ENCODE assay signal across 1 cellular context in the genomic region with DNA sequence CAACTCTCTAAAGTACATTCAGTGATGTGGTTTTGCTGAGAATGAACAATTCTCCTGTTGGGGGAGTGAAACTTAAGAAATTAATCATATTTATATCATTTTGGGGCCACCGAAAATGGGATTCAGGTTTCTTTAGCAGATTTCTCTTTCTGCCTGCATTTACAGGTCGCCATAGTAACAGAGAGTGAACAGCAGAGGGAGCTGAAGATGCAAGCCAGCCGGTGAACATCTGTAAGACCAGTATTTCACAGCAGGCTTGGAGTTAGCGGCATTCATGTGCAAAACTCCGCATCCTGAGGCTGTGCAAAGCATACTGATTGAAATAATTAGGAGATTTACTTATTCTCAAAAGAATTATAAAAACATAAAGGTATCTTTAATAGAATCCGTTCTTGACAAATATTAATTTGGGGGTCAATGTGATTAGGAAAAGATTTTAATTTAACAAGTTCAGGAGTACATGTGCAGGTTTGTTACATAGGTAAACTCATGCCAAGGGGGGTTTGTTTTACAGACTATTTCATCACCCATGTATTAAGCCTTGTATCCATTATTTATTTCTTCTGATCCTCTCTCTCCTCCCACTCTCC.
TF ChIP-seq lines count a peak whose summit lies in the region.

No MANE protein-coding gene starts in this region.

TF ChIP-seq in H1, 55 proteins besides CTCF, POLR2A, EP300 and RAD21:
- peak; percentile 50 for TF ChIP-seq TEAD4 (IDR thresholded peaks at IDR 0.05; ENCODE audit: low read depth, low read length)
- TF ChIP-seq GTF2F1 (IDR thresholded peaks at IDR 0.05; ENCODE audit: borderline replicate concordance, low read depth, low read length) = no peak
- TF ChIP-seq SP4 (IDR thresholded peaks at IDR 0.05; ENCODE audit: low read length) = no peak
- peak; percentile 95 for TF ChIP-seq TCF12 (IDR thresholded peaks at IDR 0.05; ENCODE audit: low read depth, low read length)
- TF ChIP-seq KDM4A (IDR thresholded peaks at IDR 0.05; ENCODE audit: low read depth, low read length, severe bottlenecking) = no peak
- TF ChIP-seq SIX5 (IDR thresholded peaks at IDR 0.05; ENCODE audit: low read depth, low read length) = no peak
- peak; percentile 37; the same call in 1 of the 2 replicates for TF ChIP-seq YY1 (IDR thresholded peaks at IDR 0.05; ENCODE audit: low read depth, low read length)
- TF ChIP-seq, protein P1, sequence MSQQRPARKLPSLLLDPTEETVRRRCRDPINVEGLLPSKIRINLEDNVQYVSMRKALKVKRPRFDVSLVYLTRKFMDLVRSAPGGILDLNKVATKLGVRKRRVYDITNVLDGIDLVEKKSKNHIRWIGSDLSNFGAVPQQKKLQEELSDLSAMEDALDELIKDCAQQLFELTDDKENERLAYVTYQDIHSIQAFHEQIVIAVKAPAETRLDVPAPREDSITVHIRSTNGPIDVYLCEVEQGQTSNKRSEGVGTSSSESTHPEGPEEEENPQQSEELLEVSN (IDR thresholded peaks at IDR 0.05) = no peak
- no peak for TF ChIP-seq KDM5A (IDR thresholded peaks at IDR 0.05; ENCODE audit: low read length)
- TF ChIP-seq TBP (IDR thresholded peaks at IDR 0.05; ENCODE audit: low read depth, low read length) = no peak
- TF ChIP-seq, protein P2, sequence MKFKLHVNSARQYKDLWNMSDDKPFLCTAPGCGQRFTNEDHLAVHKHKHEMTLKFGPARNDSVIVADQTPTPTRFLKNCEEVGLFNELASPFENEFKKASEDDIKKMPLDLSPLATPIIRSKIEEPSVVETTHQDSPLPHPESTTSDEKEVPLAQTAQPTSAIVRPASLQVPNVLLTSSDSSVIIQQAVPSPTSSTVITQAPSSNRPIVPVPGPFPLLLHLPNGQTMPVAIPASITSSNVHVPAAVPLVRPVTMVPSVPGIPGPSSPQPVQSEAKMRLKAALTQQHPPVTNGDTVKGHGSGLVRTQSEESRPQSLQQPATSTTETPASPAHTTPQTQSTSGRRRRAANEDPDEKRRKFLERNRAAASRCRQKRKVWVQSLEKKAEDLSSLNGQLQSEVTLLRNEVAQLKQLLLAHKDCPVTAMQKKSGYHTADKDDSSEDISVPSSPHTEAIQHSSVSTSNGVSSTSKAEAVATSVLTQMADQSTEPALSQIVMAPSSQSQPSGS (IDR thresholded peaks at IDR 0.05; ENCODE audit: low read length) = no peak
- TF ChIP-seq CREB1 (IDR thresholded peaks at IDR 0.05) = no peak
- TF ChIP-seq RBBP5 (IDR thresholded peaks at IDR 0.05; ENCODE audit: borderline replicate concordance, low read depth, low read length) = no peak
- no peak for TF ChIP-seq GABPA (IDR thresholded peaks at IDR 0.05; ENCODE audit: borderline replicate concordance, insufficient read depth, low read length)
- no peak for TF ChIP-seq MAX (IDR thresholded peaks at IDR 0.05)
- no peak for TF ChIP-seq FOSL1 (IDR thresholded peaks at IDR 0.05; ENCODE audit: insufficient read depth, low read depth, low read length)
- TF ChIP-seq, protein P3, sequence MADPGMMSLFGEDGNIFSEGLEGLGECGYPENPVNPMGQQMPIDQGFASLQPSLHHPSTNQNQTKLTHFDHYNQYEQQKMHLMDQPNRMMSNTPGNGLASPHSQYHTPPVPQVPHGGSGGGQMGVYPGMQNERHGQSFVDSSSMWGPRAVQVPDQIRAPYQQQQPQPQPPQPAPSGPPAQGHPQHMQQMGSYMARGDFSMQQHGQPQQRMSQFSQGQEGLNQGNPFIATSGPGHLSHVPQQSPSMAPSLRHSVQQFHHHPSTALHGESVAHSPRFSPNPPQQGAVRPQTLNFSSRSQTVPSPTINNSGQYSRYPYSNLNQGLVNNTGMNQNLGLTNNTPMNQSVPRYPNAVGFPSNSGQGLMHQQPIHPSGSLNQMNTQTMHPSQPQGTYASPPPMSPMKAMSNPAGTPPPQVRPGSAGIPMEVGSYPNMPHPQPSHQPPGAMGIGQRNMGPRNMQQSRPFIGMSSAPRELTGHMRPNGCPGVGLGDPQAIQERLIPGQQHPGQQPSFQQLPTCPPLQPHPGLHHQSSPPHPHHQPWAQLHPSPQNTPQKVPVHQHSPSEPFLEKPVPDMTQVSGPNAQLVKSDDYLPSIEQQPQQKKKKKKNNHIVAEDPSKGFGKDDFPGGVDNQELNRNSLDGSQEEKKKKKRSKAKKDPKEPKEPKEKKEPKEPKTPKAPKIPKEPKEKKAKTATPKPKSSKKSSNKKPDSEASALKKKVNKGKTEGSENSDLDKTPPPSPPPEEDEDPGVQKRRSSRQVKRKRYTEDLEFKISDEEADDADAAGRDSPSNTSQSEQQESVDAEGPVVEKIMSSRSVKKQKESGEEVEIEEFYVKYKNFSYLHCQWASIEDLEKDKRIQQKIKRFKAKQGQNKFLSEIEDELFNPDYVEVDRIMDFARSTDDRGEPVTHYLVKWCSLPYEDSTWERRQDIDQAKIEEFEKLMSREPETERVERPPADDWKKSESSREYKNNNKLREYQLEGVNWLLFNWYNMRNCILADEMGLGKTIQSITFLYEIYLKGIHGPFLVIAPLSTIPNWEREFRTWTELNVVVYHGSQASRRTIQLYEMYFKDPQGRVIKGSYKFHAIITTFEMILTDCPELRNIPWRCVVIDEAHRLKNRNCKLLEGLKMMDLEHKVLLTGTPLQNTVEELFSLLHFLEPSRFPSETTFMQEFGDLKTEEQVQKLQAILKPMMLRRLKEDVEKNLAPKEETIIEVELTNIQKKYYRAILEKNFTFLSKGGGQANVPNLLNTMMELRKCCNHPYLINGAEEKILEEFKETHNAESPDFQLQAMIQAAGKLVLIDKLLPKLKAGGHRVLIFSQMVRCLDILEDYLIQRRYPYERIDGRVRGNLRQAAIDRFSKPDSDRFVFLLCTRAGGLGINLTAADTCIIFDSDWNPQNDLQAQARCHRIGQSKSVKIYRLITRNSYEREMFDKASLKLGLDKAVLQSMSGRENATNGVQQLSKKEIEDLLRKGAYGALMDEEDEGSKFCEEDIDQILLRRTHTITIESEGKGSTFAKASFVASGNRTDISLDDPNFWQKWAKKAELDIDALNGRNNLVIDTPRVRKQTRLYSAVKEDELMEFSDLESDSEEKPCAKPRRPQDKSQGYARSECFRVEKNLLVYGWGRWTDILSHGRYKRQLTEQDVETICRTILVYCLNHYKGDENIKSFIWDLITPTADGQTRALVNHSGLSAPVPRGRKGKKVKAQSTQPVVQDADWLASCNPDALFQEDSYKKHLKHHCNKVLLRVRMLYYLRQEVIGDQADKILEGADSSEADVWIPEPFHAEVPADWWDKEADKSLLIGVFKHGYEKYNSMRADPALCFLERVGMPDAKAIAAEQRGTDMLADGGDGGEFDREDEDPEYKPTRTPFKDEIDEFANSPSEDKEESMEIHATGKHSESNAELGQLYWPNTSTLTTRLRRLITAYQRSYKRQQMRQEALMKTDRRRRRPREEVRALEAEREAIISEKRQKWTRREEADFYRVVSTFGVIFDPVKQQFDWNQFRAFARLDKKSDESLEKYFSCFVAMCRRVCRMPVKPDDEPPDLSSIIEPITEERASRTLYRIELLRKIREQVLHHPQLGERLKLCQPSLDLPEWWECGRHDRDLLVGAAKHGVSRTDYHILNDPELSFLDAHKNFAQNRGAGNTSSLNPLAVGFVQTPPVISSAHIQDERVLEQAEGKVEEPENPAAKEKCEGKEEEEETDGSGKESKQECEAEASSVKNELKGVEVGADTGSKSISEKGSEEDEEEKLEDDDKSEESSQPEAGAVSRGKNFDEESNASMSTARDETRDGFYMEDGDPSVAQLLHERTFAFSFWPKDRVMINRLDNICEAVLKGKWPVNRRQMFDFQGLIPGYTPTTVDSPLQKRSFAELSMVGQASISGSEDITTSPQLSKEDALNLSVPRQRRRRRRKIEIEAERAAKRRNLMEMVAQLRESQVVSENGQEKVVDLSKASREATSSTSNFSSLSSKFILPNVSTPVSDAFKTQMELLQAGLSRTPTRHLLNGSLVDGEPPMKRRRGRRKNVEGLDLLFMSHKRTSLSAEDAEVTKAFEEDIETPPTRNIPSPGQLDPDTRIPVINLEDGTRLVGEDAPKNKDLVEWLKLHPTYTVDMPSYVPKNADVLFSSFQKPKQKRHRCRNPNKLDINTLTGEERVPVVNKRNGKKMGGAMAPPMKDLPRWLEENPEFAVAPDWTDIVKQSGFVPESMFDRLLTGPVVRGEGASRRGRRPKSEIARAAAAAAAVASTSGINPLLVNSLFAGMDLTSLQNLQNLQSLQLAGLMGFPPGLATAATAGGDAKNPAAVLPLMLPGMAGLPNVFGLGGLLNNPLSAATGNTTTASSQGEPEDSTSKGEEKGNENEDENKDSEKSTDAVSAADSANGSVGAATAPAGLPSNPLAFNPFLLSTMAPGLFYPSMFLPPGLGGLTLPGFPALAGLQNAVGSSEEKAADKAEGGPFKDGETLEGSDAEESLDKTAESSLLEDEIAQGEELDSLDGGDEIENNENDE (IDR thresholded peaks at IDR 0.05; ENCODE audit: insufficient replicate concordance, low read length) = peak; percentile 52
- no peak for TF ChIP-seq BACH1 (IDR thresholded peaks at IDR 0.05; ENCODE audit: low read length)
- peak; percentile 68 for TF ChIP-seq NANOG (IDR thresholded peaks at IDR 0.05; ENCODE audit: insufficient read depth, low read depth, low read length, poor library complexity, severe bottlenecking)
- no peak for TF ChIP-seq CTBP2 (IDR thresholded peaks at IDR 0.05; ENCODE audit: borderline replicate concordance, insufficient read depth, insufficient read length, low read length)
- peak; percentile 44; the same call in 1 of the 2 replicates for TF ChIP-seq POU5F1 (IDR thresholded peaks at IDR 0.05; ENCODE audit: low read depth, low read length)
- TF ChIP-seq EZH2 (IDR thresholded peaks at IDR 0.05; ENCODE audit: low read depth, low read length, severe bottlenecking) = no peak
- no peak for TF ChIP-seq TAF1 (IDR thresholded peaks at IDR 0.05; ENCODE audit: low read depth, low read length)
- peak; percentile 24; the same call in 1 of the 2 replicates for TF ChIP-seq JUND (IDR thresholded peaks at IDR 0.05; ENCODE audit: low read length)
- TF ChIP-seq CEBPB (IDR thresholded peaks at IDR 0.05; ENCODE audit: low read depth, low read length) = no peak
- TF ChIP-seq, protein P4, sequence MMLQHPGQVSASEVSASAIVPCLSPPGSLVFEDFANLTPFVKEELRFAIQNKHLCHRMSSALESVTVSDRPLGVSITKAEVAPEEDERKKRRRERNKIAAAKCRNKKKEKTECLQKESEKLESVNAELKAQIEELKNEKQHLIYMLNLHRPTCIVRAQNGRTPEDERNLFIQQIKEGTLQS (IDR thresholded peaks at IDR 0.05; ENCODE audit: insufficient read depth, low read depth, low read length) = no peak
